Comparison of ENCODE assay signal across 19 cellular contexts in genomic region chr1:82762829-82763532, GRCh38.
A peak's percentile ranks its signal among the peaks of the same experiment; 100 is the strongest.
DNase-seq lines count a peak whose midpoint lies in the region; ATAC-seq and TF ChIP-seq lines count a peak whose summit lies in the region.
"Had no signal": no experiment of that assay in that cellular context is flagged by ENCODE, and none has a peak within 500 bp of the region (broad histone marks: within the 10 kb centered on the region; RNA-seq: fewer than 3 reads in every experiment).

No MANE protein-coding gene starts in this region.

- H3K9me3 Mint-ChIP-seq in activated naive CD4-positive, alpha-beta T cell treated with anti-CD3 and anti-CD28 coated beads for 36 hours: no peaks in the 10 kb centered on the region
- H3K9me3 Mint-ChIP-seq: WTC11 had no signal

- no peak for TF ChIP-seq CTCF in heart left ventricle (IDR thresholded peaks at IDR 0.05)

- H3K36me3 ChIP-seq in heart left ventricle: no peaks in the 10 kb centered on the region
- H3K36me3 ChIP-seq: breast epithelium, Peyer's patch had no signal

- no peak for TF ChIP-seq POLR2A in GM18505 (IDR thresholded peaks at IDR 0.05; ENCODE audit: borderline replicate concordance, extremely low read depth, insufficient read depth, insufficient read length)
- TF ChIP-seq POLR2A in heart left ventricle (IDR thresholded peaks at IDR 0.05): no peak

- H3K27me3 Mint-ChIP-seq in activated naive CD4-positive, alpha-beta T cell treated with anti-CD3 and anti-CD28 coated beads for 36 hours (ENCODE audit: low read depth): peaks cover 10% of the 10 kb centered on the region
- H3K27me3 Mint-ChIP-seq: activated CD8-positive, alpha-beta memory T cell treated with anti-CD3 and anti-CD28 coated beads, Interleukin-2, amount 10 ng/mL, durations not matched to agents 7 days and 5 days; effector memory CD8-positive, alpha-beta T cell had no signal

- CTCF ChIA-PET in activated naive CD4-positive, alpha-beta T cell treated with anti-CD3 and anti-CD28 coated beads for 36 hours (lab: Charles Lee): no interaction called here

- ATAC-seq in GM18505 (IDR thresholded peaks at IDR 0.05; ENCODE audit: unreplicated experiment) (peak; percentile 84), GM19452 (IDR thresholded peaks at IDR 0.05; ENCODE audit: unreplicated experiment) (peak; percentile 70), HG02981 (IDR thresholded peaks at IDR 0.05; ENCODE audit: unreplicated experiment) (peak; percentile 89), heart left ventricle (no peak), HG03439 (IDR thresholded peaks at IDR 0.05; ENCODE audit: unreplicated experiment) (no peak)
- ATAC-seq: A549; activated CD8-positive, alpha-beta memory T cell treated with anti-CD3 and anti-CD28 coated beads, Interleukin-2, amount 10 ng/mL, durations not matched to agents 7 days and 5 days; effector memory CD8-positive, alpha-beta T cell; WTC11 had no signal

- no peaks in the 10 kb centered on the region for H3K27me3 ChIP-seq in heart left ventricle
- H3K27me3 ChIP-seq: breast epithelium, Peyer's patch had no signal

- intact Hi-C loops in heart left ventricle (cut with DNase I): no loop called here
- intact Hi-C loops in activated naive CD4-positive, alpha-beta T cell treated with anti-CD3 and anti-CD28 coated beads for 36 hours (cut with micrococcal nuclease): no loop called here

- no peaks in the 10 kb centered on the region for H3K4me1 Mint-ChIP-seq in activated naive CD4-positive, alpha-beta T cell treated with anti-CD3 and anti-CD28 coated beads for 36 hours (ENCODE audit: low read depth)
- H3K4me1 Mint-ChIP-seq: activated CD8-positive, alpha-beta memory T cell treated with anti-CD3 and anti-CD28 coated beads, Interleukin-2, amount 10 ng/mL, durations not matched to agents 7 days and 5 days had no signal

- DNase-seq in OCI-M1 (lab: John Stamatoyannopoulos, UW) (peak; percentile 41), heart left ventricle (no peak)
- no peak for DNase-seq in activated naive CD4-positive, alpha-beta T cell treated with anti-CD3 and anti-CD28 coated beads for 36 hours
- no peak for DNase-seq in activated effector memory CD4-positive, alpha-beta T cell treated with anti-CD3 and anti-CD28 coated beads, Interleukin-2, amount 50 U/mL, for 16 hours
- DNase-seq: activated CD8-positive, alpha-beta memory T cell treated with anti-CD3 and anti-CD28 coated beads, Interleukin-2, amount 10 ng/mL, durations not matched to agents 7 days and 5 days; activated naive CD4-positive, alpha-beta T cell treated with anti-CD3 and anti-CD28 coated beads, Interleukin-2, amount 50 U/mL, for 16 hours; effector memory CD8-positive, alpha-beta T cell; GDM1; HCEC 1CT; Kasumi-1; NCI-H1436 treated with DMSO at 0.1 percent for 48 hours; Peyer's patch had no signal

- no peaks in the 10 kb centered on the region for H3K4me1 ChIP-seq in heart left ventricle
- H3K4me1 ChIP-seq: A549, breast epithelium, Peyer's patch had no signal

- H3K27ac Mint-ChIP-seq in activated naive CD4-positive, alpha-beta T cell treated with anti-CD3 and anti-CD28 coated beads for 36 hours: no peak overlapping the region
- H3K27ac Mint-ChIP-seq: activated CD8-positive, alpha-beta memory T cell treated with anti-CD3 and anti-CD28 coated beads, Interleukin-2, amount 10 ng/mL, durations not matched to agents 7 days and 5 days; effector memory CD8-positive, alpha-beta T cell; WTC11 had no signal

- H3K4me3 Mint-ChIP-seq in activated naive CD4-positive, alpha-beta T cell treated with anti-CD3 and anti-CD28 coated beads for 36 hours: no peak overlapping the region
- H3K4me3 Mint-ChIP-seq: activated CD8-positive, alpha-beta memory T cell treated with anti-CD3 and anti-CD28 coated beads, Interleukin-2, amount 10 ng/mL, durations not matched to agents 7 days and 5 days; effector memory CD8-positive, alpha-beta T cell; WTC11 had no signal

- H3K27ac ChIP-seq in heart left ventricle: no peak overlapping the region
- H3K27ac ChIP-seq: A549, breast epithelium, Peyer's patch had no signal

- no peaks in the 10 kb centered on the region for H3K9me3 ChIP-seq in heart left ventricle
- H3K9me3 ChIP-seq: A549, breast epithelium, Peyer's patch had no signal

- no peaks in the 10 kb centered on the region for H3K36me3 Mint-ChIP-seq in activated naive CD4-positive, alpha-beta T cell treated with anti-CD3 and anti-CD28 coated beads for 36 hours (ENCODE audit: low read depth)
- H3K36me3 Mint-ChIP-seq: activated CD8-positive, alpha-beta memory T cell treated with anti-CD3 and anti-CD28 coated beads, Interleukin-2, amount 10 ng/mL, durations not matched to agents 7 days and 5 days; WTC11 had no signal

- H3K4me3 ChIP-seq in heart left ventricle: no peak overlapping the region
- H3K4me3 ChIP-seq: A549, breast epithelium, Peyer's patch had no signal

Comparison
In these comparisons a context has a peak if more than half of its experiments do, and no peak if none do; other contexts are left out.
1. ATAC-seq: peak in GM18505 (single experiment), GM19452 (single experiment) and HG02981 (single experiment); none in heart left ventricle (0 of 4) and HG03439 (single experiment).